Comparison of ENCODE assay signal across 12 cellular contexts in genomic region chr7:138247081-138247480, GRCh38.
"Had no signal": no experiment of that assay in that cellular context is flagged by ENCODE, and none has a peak within 500 bp of the region (broad histone marks: within the 10 kb centered on the region; RNA-seq: fewer than 3 reads in every experiment).

No MANE protein-coding gene starts in this region.

- H3K27ac ChIP-seq: gastrocnemius medialis, heart right ventricle had no signal

- H3K4me3 ChIP-seq: gastrocnemius medialis, heart right ventricle had no signal

- ATAC-seq: activated CD4-positive, CD25-positive, alpha-beta regulatory T cell treated with anti-CD3 and anti-CD28 coated beads, Interleukin-2, amount 50 U/mL, for 24 hours; activated naive CD4-positive, alpha-beta T cell treated with anti-CD3 and anti-CD28 coated beads, Interleukin-2, amount 50 U/mL, for 72 hours; gastrocnemius medialis; heart right ventricle; left ventricle myocardium superior; sciatic nerve had no signal

- H3K27ac Mint-ChIP-seq: activated naive CD4-positive, alpha-beta T cell treated with anti-CD3 and anti-CD28 coated beads, Interleukin-2, amount 50 U/mL, for 72 hours had no signal

- H3K27me3 ChIP-seq: gastrocnemius medialis, heart right ventricle had no signal

- DNase-seq: activated effector memory CD4-positive, alpha-beta T cell treated with Interleukin-2 at 50 U/mL for 16 hours; amniotic stem cell; gastrocnemius medialis; heart right ventricle; kidney; left ventricle myocardium superior; stimulated activated CD4-positive, alpha-beta T cell treated with anti-CD3 and anti-CD28 coated beads, Interleukin-2, amount 100 ng/mL, for 24 hours; stimulated activated naive CD4-positive, alpha-beta T cell; T-helper 2 cell had no signal

- H3K36me3 ChIP-seq: gastrocnemius medialis, heart right ventricle had no signal

- H3K4me1 ChIP-seq: gastrocnemius medialis had no signal

- H3K9me3 ChIP-seq: gastrocnemius medialis had no signal
